ENCODE assay signal across 8 cellular contexts in genomic region chr11:9601041-9601875, GRCh38. TPM values are rescaled to one million over a fixed set of nuclear protein-coding genes. Genes with fewer than 3 reads are reported as not detected.
DNase-seq lines count a peak whose midpoint lies in the region; ATAC-seq and TF ChIP-seq lines count a peak whose summit lies in the region.

No MANE protein-coding gene starts in this region.

- no peaks in the 10 kb centered on the region for H3K4me1 ChIP-seq in prostate gland (replicated peaks)

- H3K9me3 ChIP-seq in prostate gland: no peaks in the 10 kb centered on the region

- WGBS in prostate gland: 68% methylated on average over 7 of the region's 7 CpGs

- intact Hi-C loops in prostate gland (cut with DNase I): no loop called here
- intact Hi-C loops in posterior vena cava (cut with DNase I): loop anchor here in 1 of 2 donors (10.0 kb wide), 1 partner anchor 86 kb away; no protein-coding TSS in a partner anchor

- H3K27ac ChIP-seq in skin epidermis (peak overlapping the region in 18 of 21 experiments; percentile 25 to 93 (median 78)), prostate gland (no peak overlapping the region)

- TF ChIP-seq POLR2A in NB4 (IDR thresholded peaks at IDR 0.05; ENCODE audit: extremely low read depth, insufficient read length) (peak; percentile 39), prostate gland (IDR thresholded peaks at IDR 0.05) (no peak)

- no peaks in the 10 kb centered on the region for H3K27me3 ChIP-seq in prostate gland (replicated peaks; ENCODE audit: insufficient read depth)

- no peak for TF ChIP-seq CTCF in NB4 (IDR thresholded peaks at IDR 0.05; ENCODE audit: low read depth, low read length)
- no peak for TF ChIP-seq CTCF in fibroblast of villous mesenchyme (IDR thresholded peaks at IDR 0.05; ENCODE audit: insufficient read depth, low read depth, low read length)
- no peak for TF ChIP-seq CTCF in prostate gland (IDR thresholded peaks at IDR 0.05)

- DNase-seq in NB4 (ENCODE audit: low read depth) (peak; percentile 95), fibroblast of villous mesenchyme (ENCODE audit: low read depth) (peak; percentile 65), prostate gland (ENCODE audit: low spot score) (no peak), posterior vena cava (ENCODE audit: low spot score) (no peak)
- DNase-seq in activated CD8-positive, alpha-beta memory T cell treated with anti-CD3 and anti-CD28 coated beads, Interleukin-2, amount 50 U/mL, for 1 hour (ENCODE audit: extremely low read depth): peak; percentile 12

- ATAC-seq in GM18508 (IDR thresholded peaks at IDR 0.05; ENCODE audit: insufficient read depth, unreplicated experiment): peak; percentile 70
- ATAC-seq in HG02571 (IDR thresholded peaks at IDR 0.05; ENCODE audit: unreplicated experiment): peak; percentile 77

- no peaks in the 10 kb centered on the region for H3K36me3 ChIP-seq in prostate gland

- H3K4me3 ChIP-seq in NB4 (ENCODE audit: low read depth, low read length): peak overlapping the region; percentile 60
- no peak overlapping the region for H3K4me3 ChIP-seq in fibroblast of villous mesenchyme (ENCODE audit: low read depth, low read length)
- H3K4me3 ChIP-seq in skin epidermis: no peak overlapping the region
- H3K4me3 ChIP-seq in prostate gland: no peak overlapping the region

RNA-seq across cellular contexts. Expression of gene WEE1, which starts 27.8 kb away (rescaled TPM):
- total RNA-seq in fibroblast of villous mesenchyme (51.2 and 88.9 TPM in 2 replicates), prostate gland (10 to 100 TPM; 31.0 to 33.1 TPM), posterior vena cava (10 to 100 TPM; 16.7 to 24.0 TPM)

Comparison
In these comparisons a context has a peak if more than half of its experiments do, and no peak if none do; other contexts are left out.
1. DNase-seq: peak in NB4 (single experiment), activated CD8-positive, alpha-beta memory T cell treated with anti-CD3 and anti-CD28 coated beads, Interleukin-2, amount 50 U/mL, for 1 hour (single experiment) and fibroblast of villous mesenchyme (single experiment); none in prostate gland (single experiment) and posterior vena cava (single experiment).
2. H3K27ac ChIP-seq: peak in skin epidermis (18 of 21); none in prostate gland (0 of 2).